In the genomic region with DNA sequence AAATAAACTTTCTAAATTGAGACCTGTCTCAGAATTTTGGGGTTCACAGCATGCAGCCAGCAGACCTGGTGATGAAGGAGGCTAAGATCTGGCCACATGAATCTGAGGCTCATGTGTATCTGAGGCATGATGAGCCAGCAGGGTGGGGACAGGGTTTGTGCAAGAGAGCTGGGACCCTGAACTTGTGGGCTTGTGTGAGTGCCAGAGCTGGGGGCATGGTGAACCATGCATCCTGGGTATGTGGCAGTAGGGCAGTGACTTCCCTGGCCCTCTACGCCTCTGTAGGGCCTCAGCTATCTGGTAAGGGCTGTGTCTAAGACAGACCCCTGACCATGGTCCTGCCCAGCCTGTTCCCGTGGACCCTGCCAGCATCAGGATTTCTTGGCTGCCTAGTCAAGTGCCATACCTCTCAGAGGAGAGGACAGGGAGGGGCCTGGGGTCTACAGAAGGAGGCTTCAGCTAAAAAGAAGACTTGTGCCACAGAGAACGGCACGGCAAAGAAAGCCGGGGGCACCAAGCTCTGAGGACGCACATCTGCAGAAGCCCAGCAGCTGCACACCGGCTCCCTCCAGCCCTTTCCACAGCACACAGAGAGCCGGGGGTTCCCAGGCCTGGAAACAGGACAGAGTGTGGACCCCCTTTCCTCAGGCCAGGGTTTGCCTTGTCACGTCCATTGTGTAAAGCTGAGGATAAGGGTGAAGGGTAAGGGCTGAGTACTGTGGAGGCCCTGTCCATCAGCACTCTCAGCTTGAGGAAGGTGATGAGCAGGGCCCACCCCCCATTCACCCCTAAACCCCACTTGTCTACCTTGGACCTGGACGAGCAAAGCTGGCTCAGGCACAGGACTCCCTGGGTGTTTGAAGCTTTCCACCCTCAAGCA, we compare ENCODE assay signal across 2 cellular contexts.
A peak's percentile ranks its signal among the peaks of the same experiment; 100 is the strongest.
TF ChIP-seq lines count a peak whose summit lies in the region.

No MANE protein-coding gene starts in this region.

TF ChIP-seq in A549, 52 proteins besides CTCF, POLR2A, EP300 and RAD21 (continued from another document):
- TF ChIP-seq, protein P1, sequence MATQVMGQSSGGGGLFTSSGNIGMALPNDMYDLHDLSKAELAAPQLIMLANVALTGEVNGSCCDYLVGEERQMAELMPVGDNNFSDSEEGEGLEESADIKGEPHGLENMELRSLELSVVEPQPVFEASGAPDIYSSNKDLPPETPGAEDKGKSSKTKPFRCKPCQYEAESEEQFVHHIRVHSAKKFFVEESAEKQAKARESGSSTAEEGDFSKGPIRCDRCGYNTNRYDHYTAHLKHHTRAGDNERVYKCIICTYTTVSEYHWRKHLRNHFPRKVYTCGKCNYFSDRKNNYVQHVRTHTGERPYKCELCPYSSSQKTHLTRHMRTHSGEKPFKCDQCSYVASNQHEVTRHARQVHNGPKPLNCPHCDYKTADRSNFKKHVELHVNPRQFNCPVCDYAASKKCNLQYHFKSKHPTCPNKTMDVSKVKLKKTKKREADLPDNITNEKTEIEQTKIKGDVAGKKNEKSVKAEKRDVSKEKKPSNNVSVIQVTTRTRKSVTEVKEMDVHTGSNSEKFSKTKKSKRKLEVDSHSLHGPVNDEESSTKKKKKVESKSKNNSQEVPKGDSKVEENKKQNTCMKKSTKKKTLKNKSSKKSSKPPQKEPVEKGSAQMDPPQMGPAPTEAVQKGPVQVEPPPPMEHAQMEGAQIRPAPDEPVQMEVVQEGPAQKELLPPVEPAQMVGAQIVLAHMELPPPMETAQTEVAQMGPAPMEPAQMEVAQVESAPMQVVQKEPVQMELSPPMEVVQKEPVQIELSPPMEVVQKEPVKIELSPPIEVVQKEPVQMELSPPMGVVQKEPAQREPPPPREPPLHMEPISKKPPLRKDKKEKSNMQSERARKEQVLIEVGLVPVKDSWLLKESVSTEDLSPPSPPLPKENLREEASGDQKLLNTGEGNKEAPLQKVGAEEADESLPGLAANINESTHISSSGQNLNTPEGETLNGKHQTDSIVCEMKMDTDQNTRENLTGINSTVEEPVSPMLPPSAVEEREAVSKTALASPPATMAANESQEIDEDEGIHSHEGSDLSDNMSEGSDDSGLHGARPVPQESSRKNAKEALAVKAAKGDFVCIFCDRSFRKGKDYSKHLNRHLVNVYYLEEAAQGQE (IDR thresholded peaks at IDR 0.05): peak; percentile 50; the same call in 1 of the 2 replicates

TF ChIP-seq in H1, 55 proteins besides CTCF, POLR2A, EP300 and RAD21 (continued from another document):
- TF ChIP-seq, protein P2, sequence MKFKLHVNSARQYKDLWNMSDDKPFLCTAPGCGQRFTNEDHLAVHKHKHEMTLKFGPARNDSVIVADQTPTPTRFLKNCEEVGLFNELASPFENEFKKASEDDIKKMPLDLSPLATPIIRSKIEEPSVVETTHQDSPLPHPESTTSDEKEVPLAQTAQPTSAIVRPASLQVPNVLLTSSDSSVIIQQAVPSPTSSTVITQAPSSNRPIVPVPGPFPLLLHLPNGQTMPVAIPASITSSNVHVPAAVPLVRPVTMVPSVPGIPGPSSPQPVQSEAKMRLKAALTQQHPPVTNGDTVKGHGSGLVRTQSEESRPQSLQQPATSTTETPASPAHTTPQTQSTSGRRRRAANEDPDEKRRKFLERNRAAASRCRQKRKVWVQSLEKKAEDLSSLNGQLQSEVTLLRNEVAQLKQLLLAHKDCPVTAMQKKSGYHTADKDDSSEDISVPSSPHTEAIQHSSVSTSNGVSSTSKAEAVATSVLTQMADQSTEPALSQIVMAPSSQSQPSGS (IDR thresholded peaks at IDR 0.05; ENCODE audit: low read length): no peak
- TF ChIP-seq TBP (IDR thresholded peaks at IDR 0.05; ENCODE audit: low read depth, low read length) (no peak), FOSL1 (IDR thresholded peaks at IDR 0.05; ENCODE audit: insufficient read depth, low read depth, low read length) (no peak), PHF8 (conservative IDR thresholded peaks at IDR 0.05; ENCODE audit: low read depth, low read length) (no peak), ZNF274 (IDR thresholded peaks at IDR 0.05; ENCODE audit: borderline replicate concordance, extremely low read depth, low read length) (no peak), CHD2 (IDR thresholded peaks at IDR 0.05; ENCODE audit: low read length) (no peak), RFX5 (IDR thresholded peaks at IDR 0.05; ENCODE audit: borderline replicate concordance, low read depth, low read length) (no peak), NRF1 (IDR thresholded peaks at IDR 0.05; ENCODE audit: low read depth, low read length) (no peak), SUZ12 (IDR thresholded peaks at IDR 0.05; ENCODE audit: low read length) (no peak)
